Comparison of ENCODE assay signal across 9 cellular contexts in the genomic region with DNA sequence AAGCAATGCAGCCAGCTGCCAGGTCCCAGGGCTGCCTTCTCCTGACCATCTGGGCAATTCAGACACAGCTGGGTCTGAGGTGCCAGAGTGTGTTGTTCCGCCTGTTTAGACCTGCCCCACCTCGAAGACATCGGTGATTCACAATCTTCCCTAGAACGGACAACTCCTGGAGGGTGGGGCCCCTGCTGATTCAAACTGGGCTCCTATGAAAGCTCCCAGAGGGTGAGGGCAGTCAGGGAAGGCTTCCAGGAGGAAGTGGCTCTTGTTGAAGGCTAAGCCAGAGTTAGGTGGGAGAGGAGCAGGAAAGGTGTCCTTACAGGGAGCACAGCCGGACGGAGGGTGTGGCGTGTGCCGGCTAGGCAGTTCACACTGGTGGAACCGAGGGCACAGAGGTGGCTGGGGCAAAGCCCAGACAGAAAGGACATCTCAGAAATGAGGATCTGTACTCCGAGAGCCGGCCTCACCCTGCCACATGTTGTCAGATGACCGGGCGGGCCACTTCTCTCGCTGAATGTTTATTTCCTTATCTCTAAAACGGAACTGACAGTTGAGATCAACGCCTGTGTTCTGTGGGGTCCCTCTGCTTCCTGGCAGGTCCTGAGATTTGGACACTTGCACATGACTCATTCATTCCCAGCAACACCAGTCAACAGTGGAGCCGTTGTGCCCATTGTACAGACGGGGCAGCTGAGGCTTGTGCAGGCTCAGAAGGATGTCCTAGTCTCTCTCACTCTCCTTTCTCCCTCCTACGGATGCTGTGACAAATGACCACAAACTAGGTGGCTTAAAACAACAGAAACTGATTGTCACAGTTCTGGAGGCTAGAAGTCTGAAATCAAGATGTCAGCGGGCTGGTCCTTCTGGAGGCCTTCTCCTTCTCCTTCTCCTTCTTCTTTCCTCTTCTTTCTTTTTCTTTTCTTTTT. TPM values are rescaled to one million over a fixed set of nuclear protein-coding genes. Genes with fewer than 3 reads are reported as not detected.
DNase-seq lines count a peak whose midpoint lies in the region; ATAC-seq, FAIRE-seq and TF ChIP-seq lines count a peak whose summit lies in the region.
"Had no signal": no experiment of that assay in that cellular context is flagged by ENCODE, and none has a peak within 500 bp of the region (broad histone marks: within the 10 kb centered on the region; RNA-seq: fewer than 3 reads in every experiment).

No MANE protein-coding gene starts in this region.

- 77% methylated on average over 20 of the region's 20 CpGs for WGBS in A549 (ENCODE audit: missing lambda C conversion rate)
- 62% methylated on average over 20 of the region's 20 CpGs for WGBS in hepatocyte (ENCODE audit: low lambda C conversion rate, missing lambda C conversion rate)

- peaks cover 15% of the 10 kb centered on the region for H3K4me1 Mint-ChIP-seq in type B pancreatic cell (ENCODE audit: unreplicated experiment)

- no peaks in the 10 kb centered on the region for H3K27me3 ChIP-seq in hepatocyte

- POLR2A ChIA-PET in A549 (lab: Yijun Ruan, JAX) = no interaction called here

- H3K27ac Mint-ChIP-seq in type B pancreatic cell = peak overlapping the region; percentile 89

- no peak for TF ChIP-seq EP300 in A549 (IDR thresholded peaks at IDR 0.05)

- H3K79me2 ChIP-seq in hepatocyte = no peaks in the 10 kb centered on the region

- no peak overlapping the region for H3K4me3 Mint-ChIP-seq in type B pancreatic cell

- H3K9me3 ChIP-seq in A549 (no peaks in the 10 kb centered on the region), hepatocyte (ENCODE audit: low read depth) (no peaks in the 10 kb centered on the region)
- H3K9me3 ChIP-seq: thoracic aorta had no signal

- TF ChIP-seq POLR2A in A549 (IDR thresholded peaks at IDR 0.05; ENCODE audit: low read length) = no peak

- TF ChIP-seq CTCF in A549 (IDR thresholded peaks at IDR 0.05) (no peak), hepatocyte (IDR thresholded peaks at IDR 0.05; ENCODE audit: poor library complexity) (no peak), type B pancreatic cell (conservative IDR thresholded peaks at IDR 0.05) (no peak)

- H3K4me1 ChIP-seq in A549 (peaks cover 36% of the 10 kb centered on the region), hepatocyte (ENCODE audit: insufficient read depth) (peaks cover 14% of the 10 kb centered on the region)

- H3K36me3 Mint-ChIP-seq in type B pancreatic cell = no peaks in the 10 kb centered on the region

- H3K4me3 ChIP-seq in A549 (no peak overlapping the region), hepatocyte (no peak overlapping the region)
- H3K4me3 ChIP-seq: thoracic aorta had no signal

- H3K4me2 ChIP-seq in A549 (no peak overlapping the region), hepatocyte (no peak overlapping the region)

- no peak for DNase-seq in A549 (ENCODE audit: low read depth in 1 of 2, low spot score in 1 of 2)
- DNase-seq in SKM-1 (lab: John Stamatoyannopoulos, UW; ENCODE audit: unreplicated experiment) = peak; percentile 82
- peak; percentile 48 for DNase-seq in hepatocyte (ENCODE audit: low spot score)
- no peak for DNase-seq in type B pancreatic cell (ENCODE audit: extremely low spot score, unreplicated experiment)
- no peak for DNase-seq in NCI-H1930 (lab: John Stamatoyannopoulos, UW)

- peaks cover 3% of the 10 kb centered on the region for H3K27me3 Mint-ChIP-seq in type B pancreatic cell

- no peak for TF ChIP-seq RAD21 in A549 (conservative IDR thresholded peaks at IDR 0.05 in 1 of 2, IDR thresholded peaks at IDR 0.05 in 1 of 2)

- H4K20me1 ChIP-seq in hepatocyte (ENCODE audit: insufficient read depth, poor library complexity, severe bottlenecking) = no peaks in the 10 kb centered on the region

- H3K9me2 ChIP-seq in hepatocyte (replicated peaks; ENCODE audit: insufficient read depth) = no peaks in the 10 kb centered on the region

- H3K36me3 ChIP-seq in hepatocyte (replicated peaks; ENCODE audit: insufficient read depth, low read depth) = no peaks in the 10 kb centered on the region
- H3K36me3 ChIP-seq: thoracic aorta had no signal

- H2AFZ ChIP-seq in hepatocyte = no peak overlapping the region

- no peaks in the 10 kb centered on the region for H3K9me3 Mint-ChIP-seq in type B pancreatic cell

- CTCF ChIA-PET in A549 (lab: Yijun Ruan, JAX) = interaction anchor here (0.8 to 1.3 kb wide), 3 partner anchors 14 to 217 kb away, joined by 3 to 4 read pairs (median 3); no protein-coding TSS in a partner anchor

- peak overlapping the region; percentile 56 to 81; a peak in 5 of 6 replicates for H3K27ac ChIP-seq in A549
- peak overlapping the region; percentile 65 for H3K27ac ChIP-seq in hepatocyte

- no peak for FAIRE-seq in A549 (lab: Jason Lieb, UNC)

- ATAC-seq in A549 (no peak), GM21447 (IDR thresholded peaks at IDR 0.05; ENCODE audit: unreplicated experiment) (peak; percentile 60), HG03460 (IDR thresholded peaks at IDR 0.05; ENCODE audit: unreplicated experiment) (no peak), HG03565 (IDR thresholded peaks at IDR 0.05; ENCODE audit: unreplicated experiment) (no peak)

TF ChIP-seq in A549, 52 proteins besides CTCF, POLR2A, EP300 and RAD21:
- TF ChIP-seq KDM1A (IDR thresholded peaks at IDR 0.05; ENCODE audit: low read depth) (peak; percentile 67; the same call in 1 of the 2 replicates), ZFP36 (IDR thresholded peaks at IDR 0.05; ENCODE audit: borderline replicate concordance, partially characterized antibody) (peak; percentile 95), NR3C1 (IDR thresholded peaks at IDR 0.05) (no peak), POLR2AphosphoS2 (conservative IDR thresholded peaks at IDR 0.05; ENCODE audit: low read length) (no peak), CBX8 (IDR thresholded peaks at IDR 0.05) (no peak), FOSL2 (IDR thresholded peaks at IDR 0.05) (no peak), FOSL2 (CRISPR knock-in tag; IDR thresholded peaks at IDR 0.05) (peak; percentile 50; the same call in 1 of the 2 replicates), ESRRA (IDR thresholded peaks at IDR 0.05; ENCODE audit: borderline replicate concordance, low read length) (no peak), PHF8 (IDR thresholded peaks at IDR 0.05; ENCODE audit: borderline replicate concordance, low read depth) (no peak), CEBPB (IDR thresholded peaks at IDR 0.05) (no peak), GATA3 (IDR thresholded peaks at IDR 0.05; ENCODE audit: borderline replicate concordance) (no peak)

RNA-seq across cellular contexts. Expression of gene LITAF, which starts 26.9 kb away (rescaled TPM):
- polyA plus RNA-seq in A549 (2011; rRNA removed) (197 and 216 TPM in 2 replicates), A549 (2017; fragmentation: RNase III; extraction: RNeasy Plus Mini Kit Qiagen cat#74134 plus additional on column Dnase treatment) (197 to 227 TPM (median 218 TPM) in 3 replicates), hepatocyte (119 and 134 TPM in 2 replicates)
- polyA plus RNA-seq in A549 (2012; cell fraction: cytosol; rRNA removed) = 250 and 441 TPM in 2 replicates
- polyA plus RNA-seq in A549 (2012; cell fraction: nucleus; rRNA removed) = 173 and 229 TPM in 2 replicates
- 215 and 242 TPM in 2 replicates for polyA minus RNA-seq in A549 (2011; rRNA and poly(A)+ RNA removed)
- total RNA-seq in hepatocyte (65.6 and 78.9 TPM in 2 replicates), type B pancreatic cell (ENCODE audit: low replicate concordance) (49.8 and 66.6 TPM in 2 replicates)

RNA-seq across cellular contexts. Expression of gene SNN, which starts 54.6 kb away (rescaled TPM):
- polyA plus RNA-seq in A549 (2011; rRNA removed) (6.3 and 6.7 TPM in 2 replicates), A549 (2017; fragmentation: RNase III; extraction: RNeasy Plus Mini Kit Qiagen cat#74134 plus additional on column Dnase treatment) (8.9 to 10.7 TPM (median 9.7 TPM) in 3 replicates), hepatocyte (16.4 and 16.7 TPM in 2 replicates)
- polyA plus RNA-seq in A549 (2012; cell fraction: cytosol; rRNA removed) = 5.9 and 8.5 TPM in 2 replicates
- polyA plus RNA-seq in A549 (2012; cell fraction: nucleus; rRNA removed) = 3.6 and 5.0 TPM in 2 replicates
- 4.3 and 4.4 TPM in 2 replicates for polyA minus RNA-seq in A549 (2011; rRNA and poly(A)+ RNA removed)
- total RNA-seq in hepatocyte (18.8 and 18.9 TPM in 2 replicates), type B pancreatic cell (ENCODE audit: low replicate concordance) (23.8 and 44.0 TPM in 2 replicates)

Comparison
In these comparisons a context has a peak if more than half of its experiments do, and no peak if none do; other contexts are left out.
1. DNase-seq: peak in SKM-1 (single experiment) and hepatocyte (single experiment); none in A549 (0 of 2), type B pancreatic cell (single experiment) and NCI-H1930 (0 of 2).